In the genomic region with DNA sequence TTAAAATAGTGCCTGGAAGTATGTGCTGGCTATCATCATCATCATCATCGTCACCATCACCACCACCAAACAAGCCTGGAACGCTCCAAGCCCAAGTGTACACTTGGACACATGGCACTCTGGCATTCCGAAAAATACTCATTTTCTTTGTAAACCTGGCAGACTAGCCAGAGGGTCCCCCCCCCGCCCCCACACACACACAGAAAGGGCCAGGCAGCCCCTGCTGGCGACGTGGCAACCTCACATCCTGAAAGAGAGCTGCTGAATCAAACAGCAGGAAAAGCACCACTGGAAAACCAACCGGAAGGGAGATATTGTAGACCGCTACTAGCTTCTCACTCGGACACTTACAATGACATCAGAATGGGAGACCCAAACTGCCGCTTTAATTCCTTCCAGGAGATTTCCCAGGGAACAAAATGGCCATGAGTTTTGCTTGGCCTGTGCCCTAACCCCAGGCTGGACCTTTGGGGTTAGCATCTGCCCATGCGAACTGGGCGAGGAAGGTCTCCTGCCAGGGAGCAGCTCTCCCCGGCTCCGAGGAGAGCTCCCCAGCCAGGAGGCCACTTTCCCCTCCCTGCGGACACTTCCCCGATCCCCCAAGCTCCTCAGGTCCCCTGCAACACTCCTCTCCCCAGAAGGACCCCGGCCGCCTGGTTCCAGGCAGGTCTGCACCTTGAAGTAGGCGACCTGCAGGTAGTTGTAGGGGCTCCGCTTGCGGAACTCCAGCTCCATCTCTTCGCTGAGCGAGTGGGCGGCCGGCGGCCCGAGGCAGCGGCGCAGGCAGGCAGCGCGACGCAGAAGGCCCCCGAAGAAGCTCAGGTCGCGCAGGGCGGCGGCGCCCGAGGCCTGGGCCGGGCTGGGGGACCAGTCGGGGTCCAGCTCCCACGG, we compare ENCODE assay signal across 1 cellular context.
A peak's percentile ranks its signal among the peaks of the same experiment; 100 is the strongest.
TF ChIP-seq lines count a peak whose summit lies in the region.

No MANE protein-coding gene starts in this region.

TF ChIP-seq in K562, 482 proteins besides CTCF, POLR2A, EP300 and RAD21 (continued from another document and continues in another):
- TF ChIP-seq, protein P1, sequence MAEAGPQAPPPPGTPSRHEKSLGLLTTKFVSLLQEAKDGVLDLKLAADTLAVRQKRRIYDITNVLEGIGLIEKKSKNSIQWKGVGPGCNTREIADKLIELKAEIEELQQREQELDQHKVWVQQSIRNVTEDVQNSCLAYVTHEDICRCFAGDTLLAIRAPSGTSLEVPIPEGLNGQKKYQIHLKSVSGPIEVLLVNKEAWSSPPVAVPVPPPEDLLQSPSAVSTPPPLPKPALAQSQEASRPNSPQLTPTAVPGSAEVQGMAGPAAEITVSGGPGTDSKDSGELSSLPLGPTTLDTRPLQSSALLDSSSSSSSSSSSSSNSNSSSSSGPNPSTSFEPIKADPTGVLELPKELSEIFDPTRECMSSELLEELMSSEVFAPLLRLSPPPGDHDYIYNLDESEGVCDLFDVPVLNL (CRISPR knock-in tag; IDR thresholded peaks at IDR 0.05; ENCODE audit: low read depth): no peak
- TF ChIP-seq LCOR (CRISPR knock-in tag; IDR thresholded peaks at IDR 0.05) (no peak), RBM39 (optimal IDR thresholded peaks at IDR 0.05; ENCODE audit: low read depth, low read length) (no peak), SRSF1 (IDR thresholded peaks at IDR 0.05; ENCODE audit: low read depth, low read length) (no peak), TAF1 (IDR thresholded peaks at IDR 0.05; ENCODE audit: control insufficient read depth, extremely low read depth, insufficient read depth, low read length, severe bottlenecking) (no peak), ZNF23 (CRISPR knock-in tag; IDR thresholded peaks at IDR 0.05) (no peak), NFE2 (IDR thresholded peaks at IDR 0.05; ENCODE audit: low read depth) (no peak), FOXK1 (CRISPR knock-in tag; IDR thresholded peaks at IDR 0.05; ENCODE audit: borderline replicate concordance) (peak; percentile 72; the same call in 1 of the 2 replicates), MCM2 (IDR thresholded peaks at IDR 0.05; ENCODE audit: low read depth) (no peak), ZBTB1 (CRISPR knock-in tag; IDR thresholded peaks at IDR 0.05; ENCODE audit: borderline replicate concordance, low read depth) (no peak), CSDE1 (IDR thresholded peaks at IDR 0.05) (no peak), BCL6 (CRISPR knock-in tag; IDR thresholded peaks at IDR 0.05) (no peak), SMAD3 (CRISPR knock-in tag; conservative IDR thresholded peaks at IDR 0.05) (no peak), SREBF1 (IDR thresholded peaks at IDR 0.05; ENCODE audit: borderline replicate concordance, low read depth, low read length) (no peak), RBM22 (IDR thresholded peaks at IDR 0.05; ENCODE audit: low read depth, low read length, poor library complexity, severe bottlenecking) (no peak), BRF1 (IDR thresholded peaks at IDR 0.05; ENCODE audit: borderline replicate concordance, extremely low read depth, insufficient read length) (no peak), MYNN (IDR thresholded peaks at IDR 0.05) (no peak), MYNN (CRISPR knock-in tag; IDR thresholded peaks at IDR 0.05) (no peak), SPI1 (IDR thresholded peaks at IDR 0.05; ENCODE audit: borderline replicate concordance, low read depth, low read length) (no peak), TCF3 (CRISPR knock-in tag; IDR thresholded peaks at IDR 0.05) (peak; percentile 19; the same call in 1 of the 2 replicates), ELF2 (CRISPR knock-in tag; IDR thresholded peaks at IDR 0.05) (peak; percentile 63; the same call in 1 of the 2 replicates), CHCHD3 (CRISPR knock-in tag; IDR thresholded peaks at IDR 0.05) (no peak), ZNF212 (CRISPR knock-in tag; IDR thresholded peaks at IDR 0.05) (no peak), KLF1 (tag; IDR thresholded peaks at IDR 0.05) (no peak), SNIP1 (IDR thresholded peaks at IDR 0.05; ENCODE audit: low read depth) (no peak), HSF4 (CRISPR knock-in tag; IDR thresholded peaks at IDR 0.05; ENCODE audit: borderline replicate concordance) (no peak), TRIM28 (IDR thresholded peaks at IDR 0.05) (no peak), NCOA1 (IDR thresholded peaks at IDR 0.05; ENCODE audit: low read depth) (no peak), LARP7 (IDR thresholded peaks at IDR 0.05) (no peak), NCOR1 (IDR thresholded peaks at IDR 0.05) (no peak)
- TF ChIP-seq, protein P2, sequence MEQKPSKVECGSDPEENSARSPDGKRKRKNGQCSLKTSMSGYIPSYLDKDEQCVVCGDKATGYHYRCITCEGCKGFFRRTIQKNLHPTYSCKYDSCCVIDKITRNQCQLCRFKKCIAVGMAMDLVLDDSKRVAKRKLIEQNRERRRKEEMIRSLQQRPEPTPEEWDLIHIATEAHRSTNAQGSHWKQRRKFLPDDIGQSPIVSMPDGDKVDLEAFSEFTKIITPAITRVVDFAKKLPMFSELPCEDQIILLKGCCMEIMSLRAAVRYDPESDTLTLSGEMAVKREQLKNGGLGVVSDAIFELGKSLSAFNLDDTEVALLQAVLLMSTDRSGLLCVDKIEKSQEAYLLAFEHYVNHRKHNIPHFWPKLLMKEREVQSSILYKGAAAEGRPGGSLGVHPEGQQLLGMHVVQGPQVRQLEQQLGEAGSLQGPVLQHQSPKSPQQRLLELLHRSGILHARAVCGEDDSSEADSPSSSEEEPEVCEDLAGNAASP (IDR thresholded peaks at IDR 0.05): no peak
- TF ChIP-seq, protein P3, sequence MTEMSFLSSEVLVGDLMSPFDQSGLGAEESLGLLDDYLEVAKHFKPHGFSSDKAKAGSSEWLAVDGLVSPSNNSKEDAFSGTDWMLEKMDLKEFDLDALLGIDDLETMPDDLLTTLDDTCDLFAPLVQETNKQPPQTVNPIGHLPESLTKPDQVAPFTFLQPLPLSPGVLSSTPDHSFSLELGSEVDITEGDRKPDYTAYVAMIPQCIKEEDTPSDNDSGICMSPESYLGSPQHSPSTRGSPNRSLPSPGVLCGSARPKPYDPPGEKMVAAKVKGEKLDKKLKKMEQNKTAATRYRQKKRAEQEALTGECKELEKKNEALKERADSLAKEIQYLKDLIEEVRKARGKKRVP (CRISPR knock-in tag; IDR thresholded peaks at IDR 0.05): no peak
- TF ChIP-seq, protein P4, sequence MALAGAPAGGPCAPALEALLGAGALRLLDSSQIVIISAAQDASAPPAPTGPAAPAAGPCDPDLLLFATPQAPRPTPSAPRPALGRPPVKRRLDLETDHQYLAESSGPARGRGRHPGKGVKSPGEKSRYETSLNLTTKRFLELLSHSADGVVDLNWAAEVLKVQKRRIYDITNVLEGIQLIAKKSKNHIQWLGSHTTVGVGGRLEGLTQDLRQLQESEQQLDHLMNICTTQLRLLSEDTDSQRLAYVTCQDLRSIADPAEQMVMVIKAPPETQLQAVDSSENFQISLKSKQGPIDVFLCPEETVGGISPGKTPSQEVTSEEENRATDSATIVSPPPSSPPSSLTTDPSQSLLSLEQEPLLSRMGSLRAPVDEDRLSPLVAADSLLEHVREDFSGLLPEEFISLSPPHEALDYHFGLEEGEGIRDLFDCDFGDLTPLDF (CRISPR knock-in tag; IDR thresholded peaks at IDR 0.05): no peak
- TF ChIP-seq, protein P5, sequence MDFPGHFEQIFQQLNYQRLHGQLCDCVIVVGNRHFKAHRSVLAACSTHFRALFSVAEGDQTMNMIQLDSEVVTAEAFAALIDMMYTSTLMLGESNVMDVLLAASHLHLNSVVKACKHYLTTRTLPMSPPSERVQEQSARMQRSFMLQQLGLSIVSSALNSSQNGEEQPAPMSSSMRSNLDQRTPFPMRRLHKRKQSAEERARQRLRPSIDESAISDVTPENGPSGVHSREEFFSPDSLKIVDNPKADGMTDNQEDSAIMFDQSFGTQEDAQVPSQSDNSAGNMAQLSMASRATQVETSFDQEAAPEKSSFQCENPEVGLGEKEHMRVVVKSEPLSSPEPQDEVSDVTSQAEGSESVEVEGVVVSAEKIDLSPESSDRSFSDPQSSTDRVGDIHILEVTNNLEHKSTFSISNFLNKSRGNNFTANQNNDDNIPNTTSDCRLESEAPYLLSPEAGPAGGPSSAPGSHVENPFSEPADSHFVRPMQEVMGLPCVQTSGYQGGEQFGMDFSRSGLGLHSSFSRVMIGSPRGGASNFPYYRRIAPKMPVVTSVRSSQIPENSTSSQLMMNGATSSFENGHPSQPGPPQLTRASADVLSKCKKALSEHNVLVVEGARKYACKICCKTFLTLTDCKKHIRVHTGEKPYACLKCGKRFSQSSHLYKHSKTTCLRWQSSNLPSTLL (IDR thresholded peaks at IDR 0.05): no peak
- TF ChIP-seq, protein P6, sequence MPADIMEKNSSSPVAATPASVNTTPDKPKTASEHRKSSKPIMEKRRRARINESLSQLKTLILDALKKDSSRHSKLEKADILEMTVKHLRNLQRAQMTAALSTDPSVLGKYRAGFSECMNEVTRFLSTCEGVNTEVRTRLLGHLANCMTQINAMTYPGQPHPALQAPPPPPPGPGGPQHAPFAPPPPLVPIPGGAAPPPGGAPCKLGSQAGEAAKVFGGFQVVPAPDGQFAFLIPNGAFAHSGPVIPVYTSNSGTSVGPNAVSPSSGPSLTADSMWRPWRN (IDR thresholded peaks at IDR 0.05; ENCODE audit: low read depth): no peak
- TF ChIP-seq, protein P7, sequence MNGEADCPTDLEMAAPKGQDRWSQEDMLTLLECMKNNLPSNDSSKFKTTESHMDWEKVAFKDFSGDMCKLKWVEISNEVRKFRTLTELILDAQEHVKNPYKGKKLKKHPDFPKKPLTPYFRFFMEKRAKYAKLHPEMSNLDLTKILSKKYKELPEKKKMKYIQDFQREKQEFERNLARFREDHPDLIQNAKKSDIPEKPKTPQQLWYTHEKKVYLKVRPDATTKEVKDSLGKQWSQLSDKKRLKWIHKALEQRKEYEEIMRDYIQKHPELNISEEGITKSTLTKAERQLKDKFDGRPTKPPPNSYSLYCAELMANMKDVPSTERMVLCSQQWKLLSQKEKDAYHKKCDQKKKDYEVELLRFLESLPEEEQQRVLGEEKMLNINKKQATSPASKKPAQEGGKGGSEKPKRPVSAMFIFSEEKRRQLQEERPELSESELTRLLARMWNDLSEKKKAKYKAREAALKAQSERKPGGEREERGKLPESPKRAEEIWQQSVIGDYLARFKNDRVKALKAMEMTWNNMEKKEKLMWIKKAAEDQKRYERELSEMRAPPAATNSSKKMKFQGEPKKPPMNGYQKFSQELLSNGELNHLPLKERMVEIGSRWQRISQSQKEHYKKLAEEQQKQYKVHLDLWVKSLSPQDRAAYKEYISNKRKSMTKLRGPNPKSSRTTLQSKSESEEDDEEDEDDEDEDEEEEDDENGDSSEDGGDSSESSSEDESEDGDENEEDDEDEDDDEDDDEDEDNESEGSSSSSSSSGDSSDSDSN (IDR thresholded peaks at IDR 0.05; ENCODE audit: borderline replicate concordance in 1 of 2, low read depth in 2 of 2, low read length in 2 of 2): peak; percentile 16 to 50; a peak in 3 of 4 replicates
- TF ChIP-seq, protein P8, sequence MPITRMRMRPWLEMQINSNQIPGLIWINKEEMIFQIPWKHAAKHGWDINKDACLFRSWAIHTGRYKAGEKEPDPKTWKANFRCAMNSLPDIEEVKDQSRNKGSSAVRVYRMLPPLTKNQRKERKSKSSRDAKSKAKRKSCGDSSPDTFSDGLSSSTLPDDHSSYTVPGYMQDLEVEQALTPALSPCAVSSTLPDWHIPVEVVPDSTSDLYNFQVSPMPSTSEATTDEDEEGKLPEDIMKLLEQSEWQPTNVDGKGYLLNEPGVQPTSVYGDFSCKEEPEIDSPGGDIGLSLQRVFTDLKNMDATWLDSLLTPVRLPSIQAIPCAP (CRISPR knock-in tag; IDR thresholded peaks at IDR 0.05; ENCODE audit: borderline replicate concordance): no peak
- TF ChIP-seq, protein P9, sequence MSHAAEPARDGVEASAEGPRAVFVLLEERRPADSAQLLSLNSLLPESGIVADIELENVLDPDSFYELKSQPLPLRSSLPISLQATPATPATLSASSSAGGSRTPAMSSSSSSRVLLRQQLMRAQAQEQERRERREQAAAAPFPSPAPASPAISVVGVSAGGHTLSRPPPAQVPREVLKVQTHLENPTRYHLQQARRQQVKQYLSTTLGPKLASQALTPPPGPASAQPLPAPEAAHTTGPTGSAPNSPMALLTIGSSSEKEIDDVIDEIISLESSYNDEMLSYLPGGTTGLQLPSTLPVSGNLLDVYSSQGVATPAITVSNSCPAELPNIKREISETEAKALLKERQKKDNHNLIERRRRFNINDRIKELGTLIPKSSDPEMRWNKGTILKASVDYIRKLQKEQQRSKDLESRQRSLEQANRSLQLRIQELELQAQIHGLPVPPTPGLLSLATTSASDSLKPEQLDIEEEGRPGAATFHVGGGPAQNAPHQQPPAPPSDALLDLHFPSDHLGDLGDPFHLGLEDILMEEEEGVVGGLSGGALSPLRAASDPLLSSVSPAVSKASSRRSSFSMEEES (CRISPR knock-in tag; IDR thresholded peaks at IDR 0.05): no peak
- TF ChIP-seq, protein P10, sequence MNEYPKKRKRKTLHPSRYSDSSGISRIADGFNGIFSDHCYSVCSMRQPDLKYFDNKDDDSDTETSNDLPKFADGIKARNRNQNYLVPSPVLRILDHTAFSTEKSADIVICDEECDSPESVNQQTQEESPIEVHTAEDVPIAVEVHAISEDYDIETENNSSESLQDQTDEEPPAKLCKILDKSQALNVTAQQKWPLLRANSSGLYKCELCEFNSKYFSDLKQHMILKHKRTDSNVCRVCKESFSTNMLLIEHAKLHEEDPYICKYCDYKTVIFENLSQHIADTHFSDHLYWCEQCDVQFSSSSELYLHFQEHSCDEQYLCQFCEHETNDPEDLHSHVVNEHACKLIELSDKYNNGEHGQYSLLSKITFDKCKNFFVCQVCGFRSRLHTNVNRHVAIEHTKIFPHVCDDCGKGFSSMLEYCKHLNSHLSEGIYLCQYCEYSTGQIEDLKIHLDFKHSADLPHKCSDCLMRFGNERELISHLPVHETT (CRISPR knock-in tag; conservative IDR thresholded peaks at IDR 0.05 in 1 of 2, IDR thresholded peaks at IDR 0.05 in 1 of 2): no peak
- TF ChIP-seq, protein P11, sequence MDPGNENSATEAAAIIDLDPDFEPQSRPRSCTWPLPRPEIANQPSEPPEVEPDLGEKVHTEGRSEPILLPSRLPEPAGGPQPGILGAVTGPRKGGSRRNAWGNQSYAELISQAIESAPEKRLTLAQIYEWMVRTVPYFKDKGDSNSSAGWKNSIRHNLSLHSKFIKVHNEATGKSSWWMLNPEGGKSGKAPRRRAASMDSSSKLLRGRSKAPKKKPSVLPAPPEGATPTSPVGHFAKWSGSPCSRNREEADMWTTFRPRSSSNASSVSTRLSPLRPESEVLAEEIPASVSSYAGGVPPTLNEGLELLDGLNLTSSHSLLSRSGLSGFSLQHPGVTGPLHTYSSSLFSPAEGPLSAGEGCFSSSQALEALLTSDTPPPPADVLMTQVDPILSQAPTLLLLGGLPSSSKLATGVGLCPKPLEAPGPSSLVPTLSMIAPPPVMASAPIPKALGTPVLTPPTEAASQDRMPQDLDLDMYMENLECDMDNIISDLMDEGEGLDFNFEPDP (CRISPR knock-in tag; IDR thresholded peaks at IDR 0.05): no peak
